ENCODE assay signal across 10 cellular contexts in the genomic region with DNA sequence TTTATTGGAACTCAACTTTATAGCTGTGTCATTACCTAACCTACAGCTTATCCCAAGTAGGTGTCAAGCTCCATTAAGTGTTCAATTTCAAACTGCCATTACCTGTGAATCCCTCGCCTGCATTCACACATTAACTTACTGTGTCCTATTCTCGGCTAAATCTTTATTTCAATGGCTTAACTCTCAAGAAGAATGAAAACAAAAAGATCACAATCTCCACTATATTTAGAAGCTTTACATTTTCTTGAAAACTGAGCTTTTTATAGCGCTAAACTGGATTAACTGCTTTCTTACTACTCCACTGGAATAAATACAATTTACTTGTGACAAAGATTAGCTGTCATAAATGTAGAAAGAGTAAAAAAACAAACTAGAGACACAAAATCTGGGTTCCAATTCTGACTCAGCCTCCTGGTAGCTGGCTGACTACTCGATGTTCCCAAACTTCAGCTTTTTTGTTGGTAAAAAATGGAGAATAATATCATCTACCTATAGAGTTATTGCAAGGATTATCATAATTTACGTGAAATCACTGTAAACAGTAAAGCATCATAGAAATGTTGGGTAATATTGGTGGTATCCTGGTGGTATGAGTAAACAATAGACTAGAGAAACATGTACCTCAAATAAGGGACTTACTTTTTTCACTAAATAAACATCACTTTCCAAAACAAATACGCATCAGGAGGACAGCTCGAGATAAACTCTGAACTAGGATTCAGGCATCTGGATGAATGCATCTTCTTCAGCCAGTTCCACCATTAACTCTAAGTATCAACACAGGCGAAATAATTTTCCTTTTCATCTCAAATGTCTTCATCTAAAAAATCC. TPM values are rescaled to one million over a fixed set of nuclear protein-coding genes. Genes with fewer than 3 reads are reported as not detected.
DNase-seq lines count a peak whose midpoint lies in the region; ATAC-seq and TF ChIP-seq lines count a peak whose summit lies in the region.
"Had no signal": no experiment of that assay in that cellular context is flagged by ENCODE, and none has a peak within 500 bp of the region (broad histone marks: within the 10 kb centered on the region; RNA-seq: fewer than 3 reads in every experiment).

No MANE protein-coding gene starts in this region.

- H3K4me1 Mint-ChIP-seq in activated T-cell treated with anti-CD3 and anti-CD28 coated beads, Interleukin-2, amount 50 U/mL, for 72 hours (ENCODE audit: low read depth): peaks cover 23% of the 10 kb centered on the region

- peak overlapping the region; percentile 76 for H3K27ac Mint-ChIP-seq in activated T-cell treated with anti-CD3 and anti-CD28 coated beads, Interleukin-2, amount 50 U/mL, for 72 hours
- H3K27ac Mint-ChIP-seq in activated naive CD4-positive, alpha-beta T cell treated with anti-CD3 and anti-CD28 coated beads, Interleukin-2, amount 50 U/mL, for 72 hours: peak overlapping the region; percentile 55 to 91

- TF ChIP-seq CTCF in tibial artery (IDR thresholded peaks at IDR 0.05): no peak

- H3K27me3 ChIP-seq in tibial artery: no peaks in the 10 kb centered on the region

- peaks cover 0 to 43% (median 17%) of the 10 kb centered on the region in 4 donors for H3K4me1 ChIP-seq in tibial artery

- no peaks in the 10 kb centered on the region for H3K27me3 Mint-ChIP-seq in activated T-cell treated with anti-CD3 and anti-CD28 coated beads, Interleukin-2, amount 50 U/mL, for 72 hours (ENCODE audit: low read depth)

- H3K9me3 Mint-ChIP-seq in activated T-cell treated with anti-CD3 and anti-CD28 coated beads, Interleukin-2, amount 50 U/mL, for 72 hours: peaks cover 0 to 1% of the 10 kb centered on the region in 2 donors
- H3K9me3 Mint-ChIP-seq in activated naive CD4-positive, alpha-beta T cell treated with anti-CD3 and anti-CD28 coated beads, Interleukin-2, amount 50 U/mL, for 72 hours: no peaks in the 10 kb centered on the region

- no peaks in the 10 kb centered on the region for H3K36me3 ChIP-seq in tibial artery

- intact Hi-C loops in tibial artery (cut with DNase I; ENCODE audit: low total_unique reads): no loop called here

- no peaks in the 10 kb centered on the region for H3K9me3 ChIP-seq in tibial artery

- H3K4me3 Mint-ChIP-seq in activated T-cell treated with anti-CD3 and anti-CD28 coated beads, Interleukin-2, amount 50 U/mL, for 72 hours: peak overlapping the region; percentile 100

- H3K4me3 ChIP-seq in tibial artery: peak overlapping the region; percentile 73 to 86

- no peaks in the 10 kb centered on the region for H3K36me3 Mint-ChIP-seq in activated T-cell treated with anti-CD3 and anti-CD28 coated beads, Interleukin-2, amount 50 U/mL, for 72 hours (ENCODE audit: insufficient read depth in 2 of 2)
- peaks cover 0 to 5% of the 10 kb centered on the region in 2 donors for H3K36me3 Mint-ChIP-seq in activated naive CD4-positive, alpha-beta T cell treated with anti-CD3 and anti-CD28 coated beads, Interleukin-2, amount 50 U/mL, for 72 hours

- peak overlapping the region in 1 of 2 donors; percentile 1 for H3K27ac ChIP-seq in tibial artery

- no peak for DNase-seq in activated T-cell treated with anti-CD3 and anti-CD28 coated beads, Interleukin-2, amount 50 U/mL, for 72 hours
- no peak for DNase-seq in activated T-cell treated with anti-CD3 and anti-CD28 coated beads, Interleukin-2, amount 50 U/mL, for 1 hour
- no peak for DNase-seq in activated naive CD4-positive, alpha-beta T cell treated with anti-CD3 and anti-CD28 coated beads, Interleukin-2, amount 50 U/mL, for 72 hours (ENCODE audit: low spot score in 2 of 2)
- DNase-seq in left kidney (ENCODE audit: low read depth, low spot score) (peak; percentile 2), tibial artery (no peak), SW 1271 (lab: John Stamatoyannopoulos, UW) (no peak), iPS-NIHi7 (ENCODE audit: extremely low spot score) (no peak), NCI-H1092 (lab: John Stamatoyannopoulos, UW) (no peak)
- DNase-seq: activated CD4-positive, CD25-positive, alpha-beta regulatory T cell treated with anti-CD3 and anti-CD28 coated beads, Interleukin-2, amount 50 U/mL, for 72 hours; hippocampal formation had no signal

- ATAC-seq in activated T-cell treated with anti-CD3 and anti-CD28 coated beads, Interleukin-2, amount 50 U/mL, for 72 hours (replicated peaks in 1 of 2): no peak
- ATAC-seq in activated naive CD4-positive, alpha-beta T cell treated with anti-CD3 and anti-CD28 coated beads, Interleukin-2, amount 50 U/mL, for 72 hours: no peak

RNA-seq across cellular contexts. Expression of gene RALGAPA1, which starts 1.7 kb away (rescaled TPM):
- 10 to 100 TPM; 34.0 to 41.8 TPM for total RNA-seq in activated T-cell treated with anti-CD3 and anti-CD28 coated beads, Interleukin-2, amount 50 U/mL, for 72 hours
- total RNA-seq in activated naive CD4-positive, alpha-beta T cell treated with anti-CD3 and anti-CD28 coated beads, Interleukin-2, amount 50 U/mL, for 72 hours: 10 to 100 TPM; 22.5 to 34.7 TPM

RNA-seq across cellular contexts. Expression of gene BRMS1L, which starts 18.8 kb away (rescaled TPM):
- total RNA-seq in activated T-cell treated with anti-CD3 and anti-CD28 coated beads, Interleukin-2, amount 50 U/mL, for 72 hours: 1 to 10 TPM; 4.5 to 5.9 TPM
- total RNA-seq in activated naive CD4-positive, alpha-beta T cell treated with anti-CD3 and anti-CD28 coated beads, Interleukin-2, amount 50 U/mL, for 72 hours: 1 to 10 TPM; 5.1 to 5.7 TPM
